In genomic region chr7:157475095-157475494, GRCh38 we compare ENCODE assay signal across 15 cellular contexts.
DNase-seq lines count a peak whose midpoint lies in the region; TF ChIP-seq lines count a peak whose summit lies in the region.
"Had no signal": no experiment of that assay in that cellular context is flagged by ENCODE, and none has a peak within 500 bp of the region (broad histone marks: within the 10 kb centered on the region; RNA-seq: fewer than 3 reads in every experiment).

No MANE protein-coding gene starts in this region.

- H3F3A ChIP-seq in MM.1S (ENCODE audit: insufficient read depth, low read length), result no peaks in the 10 kb centered on the region

- POLR2A ChIA-PET in activated CD4-positive, alpha-beta T cell treated with anti-CD3 and anti-CD28 coated beads, Interleukin-2, amount 10 ng/mL, durations not matched to agents 7 days and 5 days (lab: Charles Lee), result no interaction called here
- POLR2A ChIA-PET in OCI-LY7 (lab: Charles Lee), result interaction anchor here (0.9 to 1.1 kb wide), 2 partner anchors 11 to 44 kb away, joined by 4 to 5 read pairs; no protein-coding TSS in a partner anchor

- H2BK15ac ChIP-seq in H9 (ENCODE audit: low read depth, low read length) (no peak overlapping the region), neuronal stem cell (ENCODE audit: low read length) (no peak overlapping the region)

- H3K27ac ChIP-seq in H9 (ENCODE audit: insufficient read length, low read depth, low read length) (no peak overlapping the region), neuronal stem cell (replicated peaks; ENCODE audit: low read length) (no peak overlapping the region), MM.1S (ENCODE audit: low read length) (no peak overlapping the region), OCI-LY7 (ENCODE audit: low read depth, low read length, poor library complexity, severe bottlenecking) (no peak overlapping the region)
- H3K27ac ChIP-seq: 22Rv1, BLaER1 had no signal

- H3K4me3 ChIP-seq in neuronal stem cell (ENCODE audit: low read length in 2 of 2) (no peak overlapping the region), MM.1S (ENCODE audit: low read length) (no peak overlapping the region), OCI-LY7 (ENCODE audit: low read depth, low read length, poor library complexity, severe bottlenecking) (no peak overlapping the region)
- H3K4me3 ChIP-seq: BLaER1 had no signal

- H3K27me3 ChIP-seq in H9 (ENCODE audit: insufficient read depth, low read length) (no peaks in the 10 kb centered on the region; the same call in 1 of the 2 replicates), neuronal stem cell (ENCODE audit: control insufficient read depth in 3 of 3, insufficient read depth in 3 of 3, low read depth in 1 of 3, low read length in 3 of 3) (peaks cover 0 to 2% (median 0%) of the 10 kb centered on the region in 3 experiments), MM.1S (replicated peaks; ENCODE audit: insufficient read depth, low read length) (peaks cover 72% of the 10 kb centered on the region)
- H3K27me3 ChIP-seq: BLaER1 had no signal

- H3K9me3 ChIP-seq in H9 (ENCODE audit: control insufficient read depth, low read depth, low read length), result peaks cover 6% of the 10 kb centered on the region
- H3K9me3 ChIP-seq in neuronal stem cell (replicated peaks in 1 of 2; ENCODE audit: control insufficient read depth in 2 of 2, insufficient read depth in 1 of 2, low read depth in 1 of 2, low read length in 2 of 2), result peaks cover 13 to 39% of the 10 kb centered on the region in 2 donors
- no peaks in the 10 kb centered on the region for H3K9me3 ChIP-seq in MM.1S (replicated peaks; ENCODE audit: insufficient read depth, low read length)
- H3K9me3 ChIP-seq in OCI-LY7 (ENCODE audit: low read length), result peaks cover 15% of the 10 kb centered on the region

- H3K79me1 ChIP-seq in H9 (ENCODE audit: insufficient read depth, low read depth, low read length, poor library complexity, severe bottlenecking) (no peaks in the 10 kb centered on the region), neuronal stem cell (ENCODE audit: low read depth, low read length) (peaks cover 3% of the 10 kb centered on the region)

- no CpG with 5 or more reads among the region's 6 CpGs for WGBS in H9 (ENCODE audit: extremely low coverage, insufficient read length, low lambda C conversion rate)
- WGBS in neuronal stem cell (ENCODE audit: extremely low coverage in 2 of 2, insufficient read length in 2 of 2, insufficient replicate concordance in 1 of 2), 2 donors, result no CpG with 5 or more reads among the region's 6 CpGs

- CTCF ChIA-PET in activated CD4-positive, alpha-beta T cell treated with anti-CD3 and anti-CD28 coated beads, Interleukin-2, amount 10 ng/mL, durations not matched to agents 7 days and 5 days (lab: Charles Lee), result interaction anchor here (0.9 to 2.2 kb wide), 4 partner anchors 8 to 43 kb away, joined by 3 to 5 read pairs (median 4); no protein-coding TSS in a partner anchor
- CTCF ChIA-PET in OCI-LY7 (lab: Charles Lee; ENCODE audit: unreplicated experiment), result no interaction called here

- no peak overlapping the region for H2BK12ac ChIP-seq in H9 (ENCODE audit: insufficient read length, low read depth, low read length)
- no peak overlapping the region for H2BK12ac ChIP-seq in neuronal stem cell (ENCODE audit: low read length)

- H2AK5ac ChIP-seq in H9 (ENCODE audit: insufficient read length, low read length) (no peak overlapping the region), neuronal stem cell (ENCODE audit: low read depth, low read length) (no peak overlapping the region)

- H3K4me2 ChIP-seq in H9 (ENCODE audit: insufficient read depth, insufficient read length, low read length) (no peak overlapping the region), neuronal stem cell (ENCODE audit: insufficient read depth, low read length, poor library complexity, severe bottlenecking) (no peak overlapping the region), MM.1S (ENCODE audit: low read depth, low read length) (no peak overlapping the region), OCI-LY7 (ENCODE audit: low read length) (no peak overlapping the region)
- H3K4me2 ChIP-seq: BLaER1 had no signal

- no peak overlapping the region for H2AFZ ChIP-seq in H9 (ENCODE audit: low read length)
- H2AFZ ChIP-seq in neuronal stem cell (ENCODE audit: low read length), result no peak overlapping the region
- no peak overlapping the region for H2AFZ ChIP-seq in MM.1S (ENCODE audit: low read length)
- H2AFZ ChIP-seq in OCI-LY7 (ENCODE audit: low read length), result no peak overlapping the region; the same call in 1 of the 2 replicates

- H3K18ac ChIP-seq in H9 (ENCODE audit: insufficient read length, low read depth, low read length) (no peak overlapping the region), neuronal stem cell (ENCODE audit: low read length) (no peak overlapping the region)

- H3K4ac ChIP-seq in H9 (ENCODE audit: low read depth, low read length), result no peak overlapping the region
- no peak overlapping the region for H3K4ac ChIP-seq in neuronal stem cell (ENCODE audit: low read length)

- H3K4me3 Mint-ChIP-seq in activated CD4-positive, alpha-beta T cell treated with anti-CD3 and anti-CD28 coated beads, Interleukin-2, amount 10 ng/mL, durations not matched to agents 7 days and 5 days, result no peak overlapping the region
- no peak overlapping the region for H3K4me3 Mint-ChIP-seq in H9
- H3K4me3 Mint-ChIP-seq: IgD-negative memory B cell had no signal

- H3K14ac ChIP-seq in H9 (ENCODE audit: insufficient read depth, low read length) (no peak overlapping the region), neuronal stem cell (ENCODE audit: low read length) (no peak overlapping the region)

- BruUV-seq in OCI-LY7 (replicated peaks; lab: Mats Ljungman, UMichigan), result no TSS peak

- no peaks in the 10 kb centered on the region for H3K23me2 ChIP-seq in H9 (ENCODE audit: insufficient read length, low read depth, low read length, poor library complexity, severe bottlenecking)

- H3K9ac ChIP-seq in H9 (ENCODE audit: extremely low read depth, insufficient read length, low read length) (no peak overlapping the region), neuronal stem cell (ENCODE audit: low read depth, low read length, poor library complexity) (no peak overlapping the region), MM.1S (ENCODE audit: low read length) (no peak overlapping the region)
- H3K9ac ChIP-seq: BLaER1 had no signal

- H3K79me2 ChIP-seq in H9 (ENCODE audit: insufficient read depth, low read length) (no peaks in the 10 kb centered on the region), MM.1S (ENCODE audit: low read length) (no peaks in the 10 kb centered on the region), OCI-LY7 (ENCODE audit: insufficient read depth, low read depth, low read length) (no peaks in the 10 kb centered on the region)

- no peak overlapping the region for H4K5ac ChIP-seq in H9 (ENCODE audit: insufficient read length, low read depth, low read length)

- H3K23ac ChIP-seq in H9 (ENCODE audit: insufficient read length, low read depth, low read length) (no peak overlapping the region), neuronal stem cell (ENCODE audit: low read depth, low read length, poor library complexity) (peak overlapping the region; percentile 67)

- H3K4me1 ChIP-seq in H9 (ENCODE audit: insufficient read depth, low read length) (no peaks in the 10 kb centered on the region), neuronal stem cell (ENCODE audit: control insufficient read depth in 2 of 2, insufficient read depth in 1 of 2, low read depth in 1 of 2, low read length in 2 of 2) (no peaks in the 10 kb centered on the region), MM.1S (ENCODE audit: low read length) (peaks cover 7% of the 10 kb centered on the region; the same call in 1 of the 2 replicates), OCI-LY7 (ENCODE audit: insufficient read depth, low read length, poor library complexity, severe bottlenecking) (no peaks in the 10 kb centered on the region)

- peaks cover 44% of the 10 kb centered on the region for H3K9me3 Mint-ChIP-seq in activated CD4-positive, alpha-beta T cell treated with anti-CD3 and anti-CD28 coated beads, Interleukin-2, amount 10 ng/mL, durations not matched to agents 7 days and 5 days
- H3K9me3 Mint-ChIP-seq in H9, result peaks cover 25 to 27% of the 10 kb centered on the region in 2 experiments

- no peaks in the 10 kb centered on the region for H3K27me3 Mint-ChIP-seq in activated CD4-positive, alpha-beta T cell treated with anti-CD3 and anti-CD28 coated beads, Interleukin-2, amount 10 ng/mL, durations not matched to agents 7 days and 5 days
- peaks cover 84% of the 10 kb centered on the region for H3K27me3 Mint-ChIP-seq in H9 (ENCODE audit: low read depth)

- H4K8ac ChIP-seq in H9 (replicated peaks; ENCODE audit: insufficient read length, low read depth, low read length) (no peak overlapping the region), neuronal stem cell (ENCODE audit: low read depth, low read length) (no peak overlapping the region)

- intact Hi-C loops in OCI-LY7 (cut with micrococcal nuclease; ENCODE audit: unreplicated experiment), result no loop called here

- no peaks in the 10 kb centered on the region for H3K36me3 ChIP-seq in neuronal stem cell (replicated peaks in 1 of 2; ENCODE audit: control insufficient read depth in 2 of 2, insufficient read depth in 2 of 2, low read length in 2 of 2)
- H3K36me3 ChIP-seq in MM.1S (replicated peaks; ENCODE audit: insufficient read depth, low read length), result no peaks in the 10 kb centered on the region
- H3K36me3 ChIP-seq in OCI-LY7 (ENCODE audit: insufficient read depth, low read length), result no peaks in the 10 kb centered on the region
- H3K36me3 ChIP-seq: BLaER1 had no signal

- DNase-seq in activated CD4-positive, alpha-beta T cell treated with anti-CD3 and anti-CD28 coated beads, Interleukin-2, amount 10 ng/mL, durations not matched to agents 7 days and 5 days, result peak; percentile 1
- no peak for DNase-seq in activated CD4-positive, alpha-beta T cell treated with anti-CD3 and anti-CD28 coated beads, Interleukin-2, amount 50 U/mL, for 48 hours
- DNase-seq in H9 (peak; percentile 8), ecto neural progenitor cell (ENCODE audit: low spot score) (peak; percentile 18), neuronal stem cell (ENCODE audit: low spot score) (no peak), NCI-H1048 (lab: John Stamatoyannopoulos, UW) (no peak), MM.1S (no peak), OCI-LY7 (ENCODE audit: low spot score) (no peak)
- DNase-seq: HCEC 1CT, NCI-H1417 treated with DMSO at 0.1 percent for 48 hours, NCI-H187, NCI-H446 treated with DMSO at 0.1 percent for 48 hours had no signal

- no peak overlapping the region for H2BK120ac ChIP-seq in H9 (ENCODE audit: low read depth, low read length, poor library complexity, severe bottlenecking)
- no peak overlapping the region for H2BK120ac ChIP-seq in neuronal stem cell (ENCODE audit: low read depth, low read length)

- TF ChIP-seq CTCF in H9 (conservative IDR thresholded peaks at IDR 0.05), result no peak
- TF ChIP-seq CTCF in MM.1S (IDR thresholded peaks at IDR 0.05; ENCODE audit: low read length), result no peak
- no peak for TF ChIP-seq CTCF in OCI-LY7 (conservative IDR thresholded peaks at IDR 0.05; ENCODE audit: low read length)

- H4K91ac ChIP-seq in H9 (ENCODE audit: insufficient read length, low read depth, low read length), result no peak overlapping the region
- H4K91ac ChIP-seq in neuronal stem cell (ENCODE audit: low read depth, low read length, poor library complexity), result no peak overlapping the region

- H2BK20ac ChIP-seq in H9 (ENCODE audit: low read depth, low read length, poor library complexity, severe bottlenecking), result no peak overlapping the region

- H3K36me3 Mint-ChIP-seq in activated CD4-positive, alpha-beta T cell treated with anti-CD3 and anti-CD28 coated beads, Interleukin-2, amount 10 ng/mL, durations not matched to agents 7 days and 5 days (ENCODE audit: low read depth), result peaks cover 58% of the 10 kb centered on the region
- peaks cover 4 to 24% (median 15%) of the 10 kb centered on the region in 3 experiments; a peak in 6 of 7 replicates for H3K36me3 Mint-ChIP-seq in H9 (ENCODE audit: insufficient read depth in 1 of 3, low read depth in 3 of 3)

- H2BK5ac ChIP-seq in H9 (ENCODE audit: insufficient read length, low read length), result no peak overlapping the region
- H2BK5ac ChIP-seq in neuronal stem cell (ENCODE audit: low read length), result peak overlapping the region; percentile 54

- peak overlapping the region; percentile 10 for H3K27ac Mint-ChIP-seq in activated CD4-positive, alpha-beta T cell treated with anti-CD3 and anti-CD28 coated beads, Interleukin-2, amount 10 ng/mL, durations not matched to agents 7 days and 5 days
- no peak overlapping the region for H3K27ac Mint-ChIP-seq in H9
- H3K27ac Mint-ChIP-seq: IgD-negative memory B cell had no signal

- no peak overlapping the region for H3K56ac ChIP-seq in H9 (ENCODE audit: insufficient read length, low read depth, low read length)

- peaks cover 68% of the 10 kb centered on the region for H3K4me1 Mint-ChIP-seq in activated CD4-positive, alpha-beta T cell treated with anti-CD3 and anti-CD28 coated beads, Interleukin-2, amount 10 ng/mL, durations not matched to agents 7 days and 5 days
- no peaks in the 10 kb centered on the region for H3K4me1 Mint-ChIP-seq in H9

- H4K20me1 ChIP-seq in H9 (ENCODE audit: control insufficient read depth, insufficient read depth, insufficient read length) (no peaks in the 10 kb centered on the region), MM.1S (ENCODE audit: insufficient read depth, low read length) (no peaks in the 10 kb centered on the region), OCI-LY7 (ENCODE audit: insufficient read depth, low read length) (no peaks in the 10 kb centered on the region)
- H4K20me1 ChIP-seq: BLaER1 had no signal

- no peaks in the 10 kb centered on the region for H3K9me2 ChIP-seq in MM.1S (replicated peaks; ENCODE audit: insufficient read depth, low read length)
- H3K9me2 ChIP-seq in OCI-LY7 (ENCODE audit: insufficient read depth, low read length), result no peaks in the 10 kb centered on the region

- no peak overlapping the region for H3T11ph ChIP-seq in H9 (ENCODE audit: low read length)

Comparison
In these comparisons a context has a peak if more than half of its experiments do, and no peak if none do; other contexts are left out.
1. DNase-seq: peak in activated CD4-positive, alpha-beta T cell treated with anti-CD3 and anti-CD28 coated beads, Interleukin-2, amount 10 ng/mL, durations not matched to agents 7 days and 5 days (single experiment), H9 (single experiment) and ecto neural progenitor cell (single experiment); none in activated CD4-positive, alpha-beta T cell treated with anti-CD3 and anti-CD28 coated beads, Interleukin-2, amount 50 U/mL, for 48 hours (0 of 2), neuronal stem cell (single experiment), NCI-H1048 (single experiment), MM.1S (single experiment) and OCI-LY7 (single experiment).